Comparison of ENCODE assay signal across 21 cellular contexts in the genomic region with DNA sequence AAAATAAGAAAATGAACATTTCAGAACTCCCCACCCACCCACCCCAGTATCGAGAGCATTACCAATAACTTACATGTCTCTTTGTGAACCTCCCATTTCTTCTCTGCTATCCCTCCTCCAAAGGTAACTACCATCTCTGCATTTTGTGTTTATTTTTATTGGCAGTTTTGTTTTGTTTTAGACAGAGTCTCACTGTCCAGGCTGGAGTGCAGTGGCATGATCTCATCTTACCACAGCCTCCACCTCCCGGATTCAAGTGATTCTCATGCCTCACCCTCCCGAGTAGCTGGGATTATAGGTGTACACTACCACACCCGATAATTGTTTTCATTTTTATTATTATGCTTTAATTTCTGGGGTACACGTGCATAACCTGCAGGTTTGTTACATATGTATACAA.
"Had no signal": no experiment of that assay in that cellular context is flagged by ENCODE, and none has a peak within 500 bp of the region (broad histone marks: within the 10 kb centered on the region; RNA-seq: fewer than 3 reads in every experiment).

No MANE protein-coding gene starts in this region.

- DNase-seq: KBM-7, MG63, NCI-H1092, NCI-H1105 treated with DMSO at 0.1 percent for 48 hours, NCI-H1417 treated with DMSO at 0.1 percent for 48 hours, NCI-H146, NCI-H1694 treated with DMSO at 0.1 percent for 48 hours, NCI-H1930, NCI-H2081, NCI-H2107, NCI-H2227 treated with DMSO at 0.1 percent for 48 hours, NCI-H524, NCI-H526 treated with DMSO at 0.1 percent for 48 hours, NCI-H748 treated with DMSO at 0.1 percent for 48 hours, PC-3, SHP77 treated with DMSO at 0.1 percent for 48 hours, SJCRH30 had no signal

- ATAC-seq: Panc1, PC-3, Right ventricle myocardium inferior had no signal

- H3K36me3 ChIP-seq: MG63, SJCRH30 had no signal

- H3K4me3 ChIP-seq: MG63, SJCRH30, SK-N-MC had no signal

- H3K27ac ChIP-seq: HL-60, SJCRH30, SK-N-MC had no signal

- H3K9me3 ChIP-seq: MG63, SJCRH30 had no signal

- H3K27me3 ChIP-seq: MG63, SJCRH30 had no signal

- H3K4me1 ChIP-seq: SJCRH30 had no signal
